1 cellular context compared by ENCODE assay signal in the genomic region with DNA sequence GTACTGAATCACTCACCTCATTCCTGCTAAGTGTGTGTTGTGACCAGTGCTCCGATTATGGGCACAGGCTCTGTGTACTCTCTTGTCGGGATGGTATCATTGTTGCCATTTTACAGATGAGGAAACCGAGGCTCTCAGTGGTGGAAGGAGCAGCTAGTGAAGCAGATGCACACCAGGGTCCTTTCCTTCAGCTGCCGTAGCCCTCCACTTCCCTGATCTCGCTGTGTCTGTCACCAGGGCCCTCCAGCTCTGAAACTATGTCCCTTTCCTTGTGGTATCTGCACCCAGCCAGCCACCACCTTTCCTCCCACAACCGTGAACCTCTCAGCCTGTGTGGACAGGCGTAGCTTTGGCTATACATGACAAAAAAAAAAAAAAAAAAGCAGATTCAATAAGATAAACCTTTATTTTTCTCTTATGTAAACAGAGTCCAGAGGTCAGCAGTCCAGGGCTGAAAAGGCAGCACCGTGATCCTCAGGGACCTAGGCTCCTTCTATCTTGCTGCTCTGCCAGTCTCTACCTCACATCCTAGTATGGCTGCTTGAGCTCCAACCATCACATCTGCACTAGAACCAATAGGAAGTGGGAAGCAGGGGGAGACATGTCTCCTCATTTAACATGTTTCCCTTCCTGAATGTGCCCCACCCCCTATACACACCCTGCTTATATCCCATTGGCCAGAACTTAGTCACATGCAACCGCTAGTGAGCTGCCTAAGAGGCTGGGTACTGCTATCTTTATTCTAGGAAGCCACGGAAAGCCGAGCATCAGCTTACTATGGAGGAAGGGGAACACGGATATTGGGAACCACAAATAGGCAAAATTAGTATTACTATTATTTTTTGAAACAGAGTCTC.
TF ChIP-seq lines count a peak whose summit lies in the region.

No MANE protein-coding gene starts in this region.

TF ChIP-seq in HepG2, 621 proteins besides CTCF, POLR2A, EP300 and RAD21 (continued from another document):
- TF ChIP-seq, protein P1, sequence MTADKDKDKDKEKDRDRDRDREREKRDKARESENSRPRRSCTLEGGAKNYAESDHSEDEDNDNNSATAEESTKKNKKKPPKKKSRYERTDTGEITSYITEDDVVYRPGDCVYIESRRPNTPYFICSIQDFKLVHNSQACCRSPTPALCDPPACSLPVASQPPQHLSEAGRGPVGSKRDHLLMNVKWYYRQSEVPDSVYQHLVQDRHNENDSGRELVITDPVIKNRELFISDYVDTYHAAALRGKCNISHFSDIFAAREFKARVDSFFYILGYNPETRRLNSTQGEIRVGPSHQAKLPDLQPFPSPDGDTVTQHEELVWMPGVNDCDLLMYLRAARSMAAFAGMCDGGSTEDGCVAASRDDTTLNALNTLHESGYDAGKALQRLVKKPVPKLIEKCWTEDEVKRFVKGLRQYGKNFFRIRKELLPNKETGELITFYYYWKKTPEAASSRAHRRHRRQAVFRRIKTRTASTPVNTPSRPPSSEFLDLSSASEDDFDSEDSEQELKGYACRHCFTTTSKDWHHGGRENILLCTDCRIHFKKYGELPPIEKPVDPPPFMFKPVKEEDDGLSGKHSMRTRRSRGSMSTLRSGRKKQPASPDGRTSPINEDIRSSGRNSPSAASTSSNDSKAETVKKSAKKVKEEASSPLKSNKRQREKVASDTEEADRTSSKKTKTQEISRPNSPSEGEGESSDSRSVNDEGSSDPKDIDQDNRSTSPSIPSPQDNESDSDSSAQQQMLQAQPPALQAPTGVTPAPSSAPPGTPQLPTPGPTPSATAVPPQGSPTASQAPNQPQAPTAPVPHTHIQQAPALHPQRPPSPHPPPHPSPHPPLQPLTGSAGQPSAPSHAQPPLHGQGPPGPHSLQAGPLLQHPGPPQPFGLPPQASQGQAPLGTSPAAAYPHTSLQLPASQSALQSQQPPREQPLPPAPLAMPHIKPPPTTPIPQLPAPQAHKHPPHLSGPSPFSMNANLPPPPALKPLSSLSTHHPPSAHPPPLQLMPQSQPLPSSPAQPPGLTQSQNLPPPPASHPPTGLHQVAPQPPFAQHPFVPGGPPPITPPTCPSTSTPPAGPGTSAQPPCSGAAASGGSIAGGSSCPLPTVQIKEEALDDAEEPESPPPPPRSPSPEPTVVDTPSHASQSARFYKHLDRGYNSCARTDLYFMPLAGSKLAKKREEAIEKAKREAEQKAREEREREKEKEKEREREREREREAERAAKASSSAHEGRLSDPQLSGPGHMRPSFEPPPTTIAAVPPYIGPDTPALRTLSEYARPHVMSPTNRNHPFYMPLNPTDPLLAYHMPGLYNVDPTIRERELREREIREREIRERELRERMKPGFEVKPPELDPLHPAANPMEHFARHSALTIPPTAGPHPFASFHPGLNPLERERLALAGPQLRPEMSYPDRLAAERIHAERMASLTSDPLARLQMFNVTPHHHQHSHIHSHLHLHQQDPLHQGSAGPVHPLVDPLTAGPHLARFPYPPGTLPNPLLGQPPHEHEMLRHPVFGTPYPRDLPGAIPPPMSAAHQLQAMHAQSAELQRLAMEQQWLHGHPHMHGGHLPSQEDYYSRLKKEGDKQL (CRISPR knock-in tag; IDR thresholded peaks at IDR 0.05; ENCODE audit: low read depth): no peak
- TF ChIP-seq AGO2 (optimal IDR thresholded peaks at IDR 0.05; ENCODE audit: low read depth, low read length): no peak
- TF ChIP-seq ZNF446 (CRISPR knock-in tag; IDR thresholded peaks at IDR 0.05): no peak
- TF ChIP-seq ZBTB2 (CRISPR knock-in tag; IDR thresholded peaks at IDR 0.05; ENCODE audit: low read depth): no peak
- TF ChIP-seq HNRNPUL1 (IDR thresholded peaks at IDR 0.05; ENCODE audit: low read depth, low read length): no peak
- TF ChIP-seq FOXA1 (IDR thresholded peaks at IDR 0.05): no peak
- peak; percentile 57 for TF ChIP-seq FOXA1 (CRISPR knock-in tag; IDR thresholded peaks at IDR 0.05)
- 0 out of 2 replicates have a peak, but pooled peaks have one; percentile 39 for TF ChIP-seq GATAD2A (CRISPR knock-in tag; IDR thresholded peaks at IDR 0.05)
- TF ChIP-seq ADNP (CRISPR knock-in tag; IDR thresholded peaks at IDR 0.05): no peak
- TF ChIP-seq HDAC2 (CRISPR knock-in tag; IDR thresholded peaks at IDR 0.05): 0 out of 2 replicates have a peak, but pooled peaks have one; percentile 27
- TF ChIP-seq, protein P2, sequence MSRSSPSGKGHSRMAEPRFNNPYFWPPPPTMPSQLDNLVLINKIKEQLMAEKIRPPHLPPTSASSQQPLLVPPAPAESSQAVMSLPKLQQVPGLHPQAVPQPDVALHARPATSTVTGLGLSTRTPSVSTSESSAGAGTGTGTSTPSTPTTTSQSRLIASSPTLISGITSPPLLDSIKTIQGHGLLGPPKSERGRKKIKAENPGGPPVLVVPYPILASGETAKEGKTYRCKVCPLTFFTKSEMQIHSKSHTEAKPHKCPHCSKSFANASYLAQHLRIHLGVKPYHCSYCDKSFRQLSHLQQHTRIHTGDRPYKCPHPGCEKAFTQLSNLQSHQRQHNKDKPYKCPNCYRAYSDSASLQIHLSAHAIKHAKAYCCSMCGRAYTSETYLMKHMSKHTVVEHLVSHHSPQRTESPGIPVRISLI (CRISPR knock-in tag; IDR thresholded peaks at IDR 0.05; ENCODE audit: borderline replicate concordance): peak; percentile 76; the same call in 1 of the 2 replicates
- 0 out of 2 replicates have a peak, but pooled peaks have one; percentile 7 for TF ChIP-seq ZNF891 (CRISPR knock-in tag; IDR thresholded peaks at IDR 0.05)
- TF ChIP-seq FOXA3 (CRISPR knock-in tag; IDR thresholded peaks at IDR 0.05): peak; percentile 59; the same call in 1 of the 2 replicates
- peak; percentile 18 for TF ChIP-seq TEAD3 (CRISPR knock-in tag; optimal IDR thresholded peaks at IDR 0.05; ENCODE audit: borderline replicate concordance)
- TF ChIP-seq ONECUT2 (CRISPR knock-in tag; IDR thresholded peaks at IDR 0.05): no peak
- TF ChIP-seq, protein P3, sequence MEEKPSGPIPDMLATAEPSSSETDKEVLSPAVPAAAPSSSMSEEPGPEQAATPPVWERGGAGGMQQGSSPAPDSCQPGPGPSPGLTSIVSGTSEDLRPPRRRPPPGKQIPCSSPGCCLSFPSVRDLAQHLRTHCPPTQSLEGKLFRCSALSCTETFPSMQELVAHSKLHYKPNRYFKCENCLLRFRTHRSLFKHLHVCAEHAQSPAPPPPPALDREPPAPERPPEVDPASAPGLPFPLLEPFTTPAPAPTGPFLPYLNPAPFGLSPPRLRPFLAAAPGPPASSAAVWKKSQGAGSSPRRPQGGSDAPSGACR (CRISPR knock-in tag; IDR thresholded peaks at IDR 0.05): no peak
- peak; percentile 54; the same call in 1 of the 2 replicates for TF ChIP-seq ZMYM3 (CRISPR knock-in tag; IDR thresholded peaks at IDR 0.05)
- TF ChIP-seq KDM2A (CRISPR knock-in tag; IDR thresholded peaks at IDR 0.05; ENCODE audit: borderline replicate concordance, low read depth): no peak
- 0 out of 2 replicates have a peak, but pooled peaks have one; percentile 5 for TF ChIP-seq FOSL2 (CRISPR knock-in tag; IDR thresholded peaks at IDR 0.05)
- no peak for TF ChIP-seq ZNF713 (CRISPR knock-in tag; IDR thresholded peaks at IDR 0.05)
- TF ChIP-seq SYNCRIP (IDR thresholded peaks at IDR 0.05; ENCODE audit: insufficient read depth, low read depth, low read length): no peak
- TF ChIP-seq SAP130 (CRISPR knock-in tag; IDR thresholded peaks at IDR 0.05; ENCODE audit: low read depth): peak; percentile 34
